34 cellular contexts compared by ENCODE assay signal in genomic region chr17:82416264-82416663, GRCh38. TPM values are rescaled to one million over a fixed set of nuclear protein-coding genes. Genes with fewer than 3 reads are reported as not detected.
"Had no signal": no experiment of that assay in that cellular context is flagged by ENCODE, and none has a peak within 500 bp of the region (broad histone marks: within the 10 kb centered on the region; RNA-seq: fewer than 3 reads in every experiment).

No MANE protein-coding gene starts in this region.

- H3K36me3 ChIP-seq: neutrophil, ovary, right lobe of liver, thoracic aorta, thyroid gland had no signal

- H3K4me3 Mint-ChIP-seq: nephron progenitor cell; stimulated activated effector memory CD8-positive, alpha-beta T cell treated with anti-CD3 and anti-CD28 coated beads, Interleukin-12 subunit alpha, Interleukin-12 subunit beta, amount 100 ng/mL, for 72 hours; stimulated activated naive B cell treated with anti-CD40 and anti-IgM and Interleukin-4, amounts not matched to agents 10 μg/mL and 1 μg/mL and 100 μg/mL, for 72 hours; stimulated activated naive CD8-positive, alpha-beta T cell treated with anti-CD3 and anti-CD28 coated beads, Interleukin-15, Interleukin-2, amounts not matched to agents 100 ng/mL and 50 ng/mL, for 24 hours had no signal

- DNase-seq: naive B cell; naive thymus-derived CD8-positive, alpha-beta T cell; nephron progenitor cell; nucleus accumbens; ovary; posterior cingulate gyrus; psoas muscle; right cardiac atrium; right lobe of liver; sigmoid colon; small intestine; stimulated activated CD4-positive, alpha-beta T cell treated with anti-CD3 and anti-CD28 coated beads, Interleukin-15, amount 100 ng/mL, for 24 hours; stimulated activated CD4-positive, alpha-beta T cell treated with anti-CD3 and anti-CD28 coated beads, Interleukin-2, amount 100 ng/mL, for 24 hours; stimulated activated CD4-positive, alpha-beta T cell treated with anti-CD3 and anti-CD28 coated beads, Interleukin-4, amount 100 ng/mL, for 24 hours; stimulated activated naive B cell treated with anti-CD40 and anti-IgM and Interleukin-4, amounts not matched to agents 10 μg/mL and 1 μg/mL and 100 μg/mL, for 72 hours; stimulated activated naive CD4-positive, alpha-beta T cell treated with Interleukin-2 at 50 U/mL for 16 hours; stomach; thyroid gland; trophoblast cell; upper lobe of left lung had no signal

- H3K9ac ChIP-seq: parathyroid adenoma had no signal

- H3K9me3 ChIP-seq: neutrophil, ovary, psoas muscle, right lobe of liver, sigmoid colon, stomach, thoracic aorta, thyroid gland, tibial nerve, upper lobe of left lung, vagina had no signal

- H3K27ac ChIP-seq: neutrophil, ovary, parathyroid adenoma, psoas muscle, right lobe of liver, sigmoid colon, stomach, thoracic aorta, thyroid gland, tibial nerve, upper lobe of left lung, vagina had no signal

- H3K9me3 Mint-ChIP-seq: naive B cell; naive thymus-derived CD8-positive, alpha-beta T cell; neural crest cell; stimulated activated effector memory CD8-positive, alpha-beta T cell treated with anti-CD3 and anti-CD28 coated beads, Interleukin-12 subunit alpha, Interleukin-12 subunit beta, amount 100 ng/mL, for 72 hours; stimulated activated naive B cell treated with anti-CD40 and anti-IgM and Interleukin-4, amounts not matched to agents 10 μg/mL and 1 μg/mL and 100 μg/mL, for 72 hours; stimulated activated naive CD8-positive, alpha-beta T cell treated with anti-CD3 and anti-CD28 coated beads, Interleukin-15, Interleukin-2, amounts not matched to agents 100 ng/mL and 50 ng/mL, for 24 hours had no signal

- ATAC-seq: naive thymus-derived CD8-positive, alpha-beta T cell; psoas muscle; right cardiac atrium; right lobe of liver; stimulated activated effector memory CD8-positive, alpha-beta T cell treated with anti-CD3 and anti-CD28 coated beads, Interleukin-12 subunit alpha, Interleukin-12 subunit beta, amount 100 ng/mL, for 72 hours; stimulated activated naive B cell treated with anti-CD40 and anti-IgM and Interleukin-4, amounts not matched to agents 10 μg/mL and 1 μg/mL and 100 μg/mL, for 72 hours had no signal

- H3K27ac Mint-ChIP-seq: naive thymus-derived CD8-positive, alpha-beta T cell; nephron progenitor cell; progenitor cell of endocrine pancreas; stimulated activated effector memory CD8-positive, alpha-beta T cell treated with anti-CD3 and anti-CD28 coated beads, Interleukin-12 subunit alpha, Interleukin-12 subunit beta, amount 100 ng/mL, for 72 hours; stimulated activated naive B cell treated with anti-CD40 and anti-IgM and Interleukin-4, amounts not matched to agents 10 μg/mL and 1 μg/mL and 100 μg/mL, for 72 hours; stimulated activated naive CD8-positive, alpha-beta T cell treated with anti-CD3 and anti-CD28 coated beads, Interleukin-15, Interleukin-2, amounts not matched to agents 100 ng/mL and 50 ng/mL, for 24 hours had no signal

- H3K27me3 Mint-ChIP-seq: naive B cell; naive thymus-derived CD8-positive, alpha-beta T cell; progenitor cell of endocrine pancreas; stimulated activated naive B cell treated with anti-CD40 and anti-IgM and Interleukin-4, amounts not matched to agents 10 μg/mL and 1 μg/mL and 100 μg/mL, for 72 hours; stimulated activated naive CD8-positive, alpha-beta T cell treated with anti-CD3 and anti-CD28 coated beads, Interleukin-15, Interleukin-2, amounts not matched to agents 100 ng/mL and 50 ng/mL, for 24 hours had no signal

- H3K4me3 ChIP-seq: ovary, psoas muscle, right lobe of liver, sigmoid colon, stomach, thoracic aorta, thyroid gland, tibial nerve, upper lobe of left lung, vagina had no signal

- FAIRE-seq: small intestine, urothelium cell line had no signal

RNA-seq across cellular contexts. Expression of gene UTS2R, which starts 44.7 kb away (rescaled TPM):
- total RNA-seq: naive thymus-derived CD8-positive, alpha-beta T cell; neural crest cell; omental fat pad; ovary; right lobe of liver; sigmoid colon; stomach; subcutaneous adipose tissue; temporal lobe; ureter; vagina had no signal
- polyA plus RNA-seq: naive thymus-derived CD8-positive, alpha-beta T cell; ovary; sigmoid colon; small intestine; stomach had no signal
